Comparison of ENCODE assay signal across 27 cellular contexts in genomic region chr2:127255721-127256120, GRCh38. TPM values are rescaled to one million over a fixed set of nuclear protein-coding genes. Genes with fewer than 3 reads are reported as not detected.
DNase-seq lines count a peak whose midpoint lies in the region; ATAC-seq, FAIRE-seq and TF ChIP-seq lines count a peak whose summit lies in the region.
"Had no signal": no experiment of that assay in that cellular context is flagged by ENCODE, and none has a peak within 500 bp of the region (broad histone marks: within the 10 kb centered on the region; RNA-seq: fewer than 3 reads in every experiment).

No MANE protein-coding gene starts in this region.

- H3K27ac ChIP-seq in kidney (ENCODE audit: low read depth in 2 of 2, low read length in 2 of 2), result no peak overlapping the region
- H3K27ac ChIP-seq: Peyer's patch, SK-N-MC had no signal

- peaks cover 19 to 20% of the 10 kb centered on the region in 2 donors for H3K36me3 ChIP-seq in kidney (ENCODE audit: control insufficient read depth in 1 of 2, insufficient read depth in 2 of 2, low read length in 2 of 2)

- ATAC-seq in natural killer cell, result no peak
- no peak for ATAC-seq in natural killer cell treated with Interleukin-12 subunit alpha and Interleukin-12 subunit beta and Interleukin-15 and Interleukin-18, amount 100 ng/mL, for 72 hours
- no peak for ATAC-seq in central memory CD8-positive, alpha-beta T cell (replicated peaks; ENCODE audit: extremely low read depth, poor library complexity, severe bottlenecking)
- ATAC-seq in GM21447 (IDR thresholded peaks at IDR 0.05; ENCODE audit: unreplicated experiment), result no peak
- no peak for ATAC-seq in HG03045 (IDR thresholded peaks at IDR 0.05; ENCODE audit: unreplicated experiment)
- ATAC-seq: GM12878, HCT116 had no signal

- DNase-seq in natural killer cell, result no peak
- no peak for DNase-seq in natural killer cell treated with Interleukin-12 subunit alpha and Interleukin-12 subunit beta and Interleukin-15 and Interleukin-18, amount 100 ng/mL, for 72 hours (ENCODE audit: low spot score)
- no peak for DNase-seq in central memory CD8-positive, alpha-beta T cell (ENCODE audit: low spot score in 2 of 2)
- DNase-seq in kidney, result no peak
- no peak for DNase-seq in SIG-M5 (lab: John Stamatoyannopoulos, UW)
- DNase-seq: C1 segment of cervical spinal cord; CD8-positive, alpha-beta memory T cell; DMS 273 treated with DMSO at 0.1 percent for 48 hours; DMS79; EL; GDM1; NCI-H1048; NCI-H1694; NCI-H2029 treated with DMSO at 0.1 percent for 48 hours; NCI-H2227 treated with DMSO at 0.1 percent for 48 hours; NCI-H510A; NCI-H69; OCI-M1; Peyer's patch; SHP77 treated with DMSO at 0.1 percent for 48 hours had no signal

- H3K9ac ChIP-seq in kidney (ENCODE audit: low read length in 2 of 2), result no peak overlapping the region

- H3K4me3 Mint-ChIP-seq in natural killer cell (no peak overlapping the region), nephron (no peak overlapping the region)
- no peak overlapping the region for H3K4me3 Mint-ChIP-seq in natural killer cell treated with Interleukin-12 subunit alpha and Interleukin-12 subunit beta and Interleukin-15 and Interleukin-18, amount 100 ng/mL, for 72 hours
- H3K4me3 Mint-ChIP-seq in central memory CD8-positive, alpha-beta T cell, result no peak overlapping the region
- H3K4me3 Mint-ChIP-seq: CD8-positive, alpha-beta memory T cell had no signal

- no peak for TF ChIP-seq CTCF in natural killer cell (IDR thresholded peaks at IDR 0.05)
- no peak for TF ChIP-seq CTCF in nephron (IDR thresholded peaks at IDR 0.05; ENCODE audit: unreplicated experiment in 3 of 3)
- TF ChIP-seq CTCF in kidney (IDR thresholded peaks at IDR 0.05; ENCODE audit: borderline replicate concordance, extremely low read depth, insufficient read depth), result no peak

- H3K36me3 Mint-ChIP-seq in natural killer cell, result peaks cover 24% of the 10 kb centered on the region
- H3K36me3 Mint-ChIP-seq in natural killer cell treated with Interleukin-12 subunit alpha and Interleukin-12 subunit beta and Interleukin-15 and Interleukin-18, amount 100 ng/mL, for 72 hours, result peaks cover 13% of the 10 kb centered on the region
- peaks cover 29% of the 10 kb centered on the region for H3K36me3 Mint-ChIP-seq in central memory CD8-positive, alpha-beta T cell (ENCODE audit: insufficient read depth)
- H3K36me3 Mint-ChIP-seq in nephron (ENCODE audit: low read depth), result peaks cover 54% of the 10 kb centered on the region

- H3K9me3 Mint-ChIP-seq in natural killer cell (no peaks in the 10 kb centered on the region), nephron (no peaks in the 10 kb centered on the region)
- H3K9me3 Mint-ChIP-seq in natural killer cell treated with Interleukin-12 subunit alpha and Interleukin-12 subunit beta and Interleukin-15 and Interleukin-18, amount 100 ng/mL, for 72 hours, result no peaks in the 10 kb centered on the region
- no peaks in the 10 kb centered on the region for H3K9me3 Mint-ChIP-seq in central memory CD8-positive, alpha-beta T cell
- H3K9me3 Mint-ChIP-seq: CD8-positive, alpha-beta memory T cell had no signal

- no peaks in the 10 kb centered on the region for H3K27me3 Mint-ChIP-seq in natural killer cell (ENCODE audit: low read depth in 2 of 2)
- H3K27me3 Mint-ChIP-seq in natural killer cell treated with Interleukin-12 subunit alpha and Interleukin-12 subunit beta and Interleukin-15 and Interleukin-18, amount 100 ng/mL, for 72 hours, result no peaks in the 10 kb centered on the region
- H3K27me3 Mint-ChIP-seq in central memory CD8-positive, alpha-beta T cell, result no peaks in the 10 kb centered on the region
- no peaks in the 10 kb centered on the region for H3K27me3 Mint-ChIP-seq in nephron (ENCODE audit: low read depth)
- H3K27me3 Mint-ChIP-seq: CD8-positive, alpha-beta memory T cell had no signal

- intact Hi-C loops in natural killer cell (cut with micrococcal nuclease), result no loop called here
- intact Hi-C loops in kidney (cut with DNase I), result no loop called here

- FAIRE-seq in kidney (lab: Jason Lieb, UNC), result no peak
- FAIRE-seq: GM12878, H1 had no signal

- no peaks in the 10 kb centered on the region for H3K4me1 ChIP-seq in kidney (ENCODE audit: control insufficient read depth in 1 of 2, insufficient read depth in 1 of 2, low read depth in 1 of 2, low read length in 2 of 2)
- H3K4me1 ChIP-seq: Peyer's patch had no signal

- H3K4me1 Mint-ChIP-seq in natural killer cell (peaks cover 0 to 6% of the 10 kb centered on the region in 2 donors), nephron (peaks cover 16% of the 10 kb centered on the region)
- peaks cover 0 to 5% of the 10 kb centered on the region in 2 donors for H3K4me1 Mint-ChIP-seq in natural killer cell treated with Interleukin-12 subunit alpha and Interleukin-12 subunit beta and Interleukin-15 and Interleukin-18, amount 100 ng/mL, for 72 hours (ENCODE audit: low read depth in 2 of 2)
- H3K4me1 Mint-ChIP-seq in central memory CD8-positive, alpha-beta T cell, result no peaks in the 10 kb centered on the region

- peak overlapping the region; percentile 18 to 23 for H3K27ac Mint-ChIP-seq in natural killer cell
- no peak overlapping the region for H3K27ac Mint-ChIP-seq in natural killer cell treated with Interleukin-12 subunit alpha and Interleukin-12 subunit beta and Interleukin-15 and Interleukin-18, amount 100 ng/mL, for 72 hours
- H3K27ac Mint-ChIP-seq in central memory CD8-positive, alpha-beta T cell (ENCODE audit: low read depth), result peak overlapping the region; percentile 3
- peak overlapping the region; percentile 77 to 85 (median 84) for H3K27ac Mint-ChIP-seq in nephron

- H3K4me3 ChIP-seq in kidney (ENCODE audit: low read length in 2 of 2), result no peak overlapping the region
- H3K4me3 ChIP-seq: GM12878, Peyer's patch, SK-N-MC had no signal

- H3K9me3 ChIP-seq in kidney (ENCODE audit: control insufficient read depth in 1 of 2, low read length in 2 of 2), result no peaks in the 10 kb centered on the region
- H3K9me3 ChIP-seq: Peyer's patch had no signal

RNA-seq across cellular contexts. Expression of gene CYP27C1, which starts 35.6 kb away (rescaled TPM):
- not detected for total RNA-seq in natural killer cell
- not detected for total RNA-seq in natural killer cell treated with Interleukin-12 subunit alpha and Interleukin-12 subunit beta and Interleukin-15 and Interleukin-18, amount 100 ng/mL, for 72 hours
- total RNA-seq in kidney, result 0.35 TPM
- not detected for polyA plus RNA-seq in kidney (ENCODE audit: insufficient read depth, low read depth, low replicate concordance)
- total RNA-seq: CD8-positive, alpha-beta memory T cell; GM12878 had no signal
- polyA plus RNA-seq: CD8-positive, alpha-beta memory T cell; GM12878 had no signal

RNA-seq across cellular contexts. Expression of gene ERCC3, which starts 38.2 kb away (rescaled TPM):
- total RNA-seq in natural killer cell, result 10 to 100 TPM; 56.3 to 70.0 (median 61.7) TPM
- total RNA-seq in natural killer cell treated with Interleukin-12 subunit alpha and Interleukin-12 subunit beta and Interleukin-15 and Interleukin-18, amount 100 ng/mL, for 72 hours, result 100 to 1,000 TPM in 1 of 2 donors, 10 to 100 TPM in 1; 73.5 to 102 TPM
- 37.1 TPM for total RNA-seq in kidney
- 23.5 TPM for polyA plus RNA-seq in kidney (ENCODE audit: insufficient read depth, low read depth, low replicate concordance)

Comparison
In these comparisons a context has a peak if more than half of its experiments do, and no peak if none do; other contexts are left out.
1. H3K27ac Mint-ChIP-seq: peak in natural killer cell (2 of 2), central memory CD8-positive, alpha-beta T cell (single experiment) and nephron (3 of 3); none in natural killer cell treated with Interleukin-12 subunit alpha and Interleukin-12 subunit beta and Interleukin-15 and Interleukin-18, amount 100 ng/mL, for 72 hours (0 of 2).